25 cellular contexts compared by ENCODE assay signal in genomic region chr5:51651476-51651875, GRCh38.
DNase-seq lines count a peak whose midpoint lies in the region; ATAC-seq and TF ChIP-seq lines count a peak whose summit lies in the region.
"Had no signal": no experiment of that assay in that cellular context is flagged by ENCODE, and none has a peak within 500 bp of the region (broad histone marks: within the 10 kb centered on the region; RNA-seq: fewer than 3 reads in every experiment).

No MANE protein-coding gene starts in this region.

- peak; percentile 53 for ATAC-seq in SK-N-SH treated with all-trans-retinoic acid at 6 μM for 48 hours
- ATAC-seq in HG03159 (IDR thresholded peaks at IDR 0.05; ENCODE audit: unreplicated experiment): no peak
- ATAC-seq: gastroesophageal sphincter; HepG2; left lung; psoas muscle; stimulated activated naive CD8-positive, alpha-beta T cell treated with anti-CD3 and anti-CD28 coated beads, Interleukin-15, Interleukin-2, amounts not matched to agents 100 U/mL and 50 U/mL, for 24 hours had no signal

- no peak for TF ChIP-seq CTCF in prostate gland (IDR thresholded peaks at IDR 0.05)

- 23% methylated on average over 2 of the region's 2 CpGs for WGBS in prostate gland

- H3K4me3 ChIP-seq in prostate gland: no peak overlapping the region
- H3K4me3 ChIP-seq: gastroesophageal sphincter, left lung, psoas muscle, SJCRH30, skin epidermis, tibial artery had no signal

- H3K27ac ChIP-seq in prostate gland: no peak overlapping the region
- H3K27ac ChIP-seq: gastroesophageal sphincter, left lung, psoas muscle, SJCRH30, tibial artery had no signal

- no peaks in the 10 kb centered on the region for H3K27me3 ChIP-seq in prostate gland (replicated peaks; ENCODE audit: insufficient read depth)
- H3K27me3 ChIP-seq: gastroesophageal sphincter, left lung, SJCRH30, tibial artery had no signal

- H3K36me3 ChIP-seq in prostate gland: no peaks in the 10 kb centered on the region
- H3K36me3 ChIP-seq: gastroesophageal sphincter, left lung, SJCRH30, tibial artery had no signal

- no peaks in the 10 kb centered on the region for H3K4me1 ChIP-seq in prostate gland (replicated peaks)
- H3K4me1 ChIP-seq: gastroesophageal sphincter, left lung, psoas muscle, SJCRH30, tibial artery had no signal

- H3K9me3 ChIP-seq in prostate gland: no peaks in the 10 kb centered on the region
- H3K9me3 ChIP-seq: gastroesophageal sphincter, left lung, psoas muscle, SJCRH30, tibial artery had no signal

- no peak; the same call in 1 of the 2 replicates for TF ChIP-seq RAD21 in Ishikawa (IDR thresholded peaks at IDR 0.05; ENCODE audit: low read depth)

- intact Hi-C loops in prostate gland (cut with DNase I): no loop called here
- intact Hi-C loops in head of caudate nucleus (cut with DNase I): no loop called here

- no peak for TF ChIP-seq POLR2A in prostate gland (IDR thresholded peaks at IDR 0.05)

- TF ChIP-seq EP300 in Ishikawa (IDR thresholded peaks at IDR 0.05; ENCODE audit: borderline replicate concordance): peak; percentile 53; the same call in 1 of the 2 replicates

- DNase-seq in glomerular visceral epithelial cell (ENCODE audit: extremely low spot score) (peak; percentile 91), prostate gland (ENCODE audit: low spot score) (peak; percentile 30), middle frontal gyrus (ENCODE audit: extremely low spot score, low spot score) (no peak), head of caudate nucleus (no peak), NCI-H510A treated with DMSO at 0.1 percent for 48 hours (lab: John Stamatoyannopoulos, UW) (no peak)
- DNase-seq: activated CD4-positive, alpha-beta T cell treated with anti-CD3 and anti-CD28 coated beads, Interleukin-2, amount 50 U/mL, for 4 hours; activated effector memory CD4-positive, alpha-beta T cell treated with Interleukin-2 at 50 U/mL for 16 hours; CD4-positive, alpha-beta T cell; GDM1; H7; left lung; NCI-H1436; NCI-H2171; NCI-H748 treated with DMSO at 0.1 percent for 48 hours; psoas muscle; SJCRH30; stimulated activated CD4-positive, alpha-beta T cell treated with anti-CD3 and anti-CD28 coated beads, Interleukin-2, amount 100 ng/mL, for 48 hours; stimulated activated naive CD8-positive, alpha-beta T cell treated with anti-CD3 and anti-CD28 coated beads, Interleukin-15, Interleukin-2, amounts not matched to agents 100 U/mL and 50 U/mL, for 24 hours; tibial artery had no signal

TF ChIP-seq in Ishikawa, 13 proteins besides CTCF, POLR2A, EP300 and RAD21:
- TF ChIP-seq NFIC (IDR thresholded peaks at IDR 0.05) (peak; percentile 75), FOXM1 (IDR thresholded peaks at IDR 0.05; ENCODE audit: borderline replicate concordance, low read depth) (0 out of 2 replicates have a peak, but pooled peaks have one; percentile 3), USF1 (IDR thresholded peaks at IDR 0.05) (no peak), YY1 (IDR thresholded peaks at IDR 0.05; ENCODE audit: low read depth) (no peak), ZBTB7A (IDR thresholded peaks at IDR 0.05; ENCODE audit: low read depth) (no peak), CREB1 (IDR thresholded peaks at IDR 0.05; ENCODE audit: low read depth) (no peak), REST (IDR thresholded peaks at IDR 0.05; ENCODE audit: low read depth) (no peak), TEAD4 (IDR thresholded peaks at IDR 0.05) (peak; percentile 69), EGR1 (IDR thresholded peaks at IDR 0.05) (no peak), TAF1 (IDR thresholded peaks at IDR 0.05; ENCODE audit: low read depth) (no peak), CEBPB (IDR thresholded peaks at IDR 0.05) (no peak), TCF12 (IDR thresholded peaks at IDR 0.05; ENCODE audit: low read depth) (peak; percentile 56; the same call in 1 of the 2 replicates), MAX (IDR thresholded peaks at IDR 0.05) (no peak)
TF ChIP-seq in Ishikawa: peak in this region for 4.

TF ChIP-seq in SK-N-SH treated with all-trans-retinoic acid at 6 μM for 48 hours, 23 proteins besides CTCF, POLR2A, EP300 and RAD21:
- no peak for TF ChIP-seq ZNF8 (CRISPR knock-in tag; IDR thresholded peaks at IDR 0.05)
- TF ChIP-seq ESRRG (CRISPR knock-in tag; IDR thresholded peaks at IDR 0.05): no peak
- no peak for TF ChIP-seq ZFP3 (CRISPR knock-in tag; IDR thresholded peaks at IDR 0.05)
- no peak for TF ChIP-seq BACH2 (CRISPR knock-in tag; IDR thresholded peaks at IDR 0.05; ENCODE audit: borderline replicate concordance)
- no peak for TF ChIP-seq RARB (CRISPR knock-in tag; IDR thresholded peaks at IDR 0.05)
- no peak for TF ChIP-seq TCF4 (CRISPR knock-in tag; IDR thresholded peaks at IDR 0.05; ENCODE audit: borderline replicate concordance)
- TF ChIP-seq TSHZ2 (CRISPR knock-in tag; IDR thresholded peaks at IDR 0.05): no peak
- no peak for TF ChIP-seq GLIS3 (CRISPR knock-in tag; IDR thresholded peaks at IDR 0.05)
- TF ChIP-seq OSR1 (CRISPR knock-in tag; IDR thresholded peaks at IDR 0.05): no peak
- no peak for TF ChIP-seq ZNF565 (CRISPR knock-in tag; conservative IDR thresholded peaks at IDR 0.05; ENCODE audit: low read depth)
- TF ChIP-seq CSDC2 (CRISPR knock-in tag; IDR thresholded peaks at IDR 0.05): no peak
- no peak for TF ChIP-seq CREB5 (CRISPR knock-in tag; IDR thresholded peaks at IDR 0.05; ENCODE audit: low read depth)

Comparison
In these comparisons a context has a peak if more than half of its experiments do, and no peak if none do; other contexts are left out.
1. DNase-seq: peak in glomerular visceral epithelial cell (single experiment) and prostate gland (single experiment); none in middle frontal gyrus (single experiment), head of caudate nucleus (0 of 42) and NCI-H510A treated with DMSO at 0.1 percent for 48 hours (single experiment).